ENCODE assay signal across 2 cellular contexts in the genomic region with DNA sequence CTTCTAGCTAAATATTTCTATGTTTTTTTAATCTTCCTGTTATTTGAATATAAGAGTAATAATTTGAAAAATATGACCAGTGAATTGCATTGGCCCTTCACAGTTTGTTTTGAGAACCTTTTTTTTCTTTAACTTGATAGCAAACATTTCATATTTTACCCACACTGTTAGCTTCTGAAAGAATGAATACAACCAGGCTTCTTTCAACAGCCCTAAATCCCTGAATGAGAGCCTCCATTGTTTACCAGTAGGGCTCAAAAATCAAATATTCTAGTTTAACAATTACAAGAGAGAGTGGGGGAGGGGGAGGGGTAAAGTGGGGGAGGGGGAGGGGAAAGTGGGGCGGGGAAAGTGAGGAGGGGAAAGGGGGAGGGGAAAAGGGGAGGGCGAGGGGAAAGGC.
TF ChIP-seq lines count a peak whose summit lies in the region.

No MANE protein-coding gene starts in this region.

TF ChIP-seq in HepG2, 621 proteins besides CTCF, POLR2A, EP300 and RAD21:
- TF ChIP-seq, protein P1, sequence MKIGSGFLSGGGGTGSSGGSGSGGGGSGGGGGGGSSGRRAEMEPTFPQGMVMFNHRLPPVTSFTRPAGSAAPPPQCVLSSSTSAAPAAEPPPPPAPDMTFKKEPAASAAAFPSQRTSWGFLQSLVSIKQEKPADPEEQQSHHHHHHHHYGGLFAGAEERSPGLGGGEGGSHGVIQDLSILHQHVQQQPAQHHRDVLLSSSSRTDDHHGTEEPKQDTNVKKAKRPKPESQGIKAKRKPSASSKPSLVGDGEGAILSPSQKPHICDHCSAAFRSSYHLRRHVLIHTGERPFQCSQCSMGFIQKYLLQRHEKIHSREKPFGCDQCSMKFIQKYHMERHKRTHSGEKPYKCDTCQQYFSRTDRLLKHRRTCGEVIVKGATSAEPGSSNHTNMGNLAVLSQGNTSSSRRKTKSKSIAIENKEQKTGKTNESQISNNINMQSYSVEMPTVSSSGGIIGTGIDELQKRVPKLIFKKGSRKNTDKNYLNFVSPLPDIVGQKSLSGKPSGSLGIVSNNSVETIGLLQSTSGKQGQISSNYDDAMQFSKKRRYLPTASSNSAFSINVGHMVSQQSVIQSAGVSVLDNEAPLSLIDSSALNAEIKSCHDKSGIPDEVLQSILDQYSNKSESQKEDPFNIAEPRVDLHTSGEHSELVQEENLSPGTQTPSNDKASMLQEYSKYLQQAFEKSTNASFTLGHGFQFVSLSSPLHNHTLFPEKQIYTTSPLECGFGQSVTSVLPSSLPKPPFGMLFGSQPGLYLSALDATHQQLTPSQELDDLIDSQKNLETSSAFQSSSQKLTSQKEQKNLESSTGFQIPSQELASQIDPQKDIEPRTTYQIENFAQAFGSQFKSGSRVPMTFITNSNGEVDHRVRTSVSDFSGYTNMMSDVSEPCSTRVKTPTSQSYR (CRISPR knock-in tag; IDR thresholded peaks at IDR 0.05; ENCODE audit: borderline replicate concordance) = peak; percentile 48; the same call in 1 of the 2 replicates
- no peak for TF ChIP-seq AGO2 (optimal IDR thresholded peaks at IDR 0.05; ENCODE audit: low read depth, low read length)
- TF ChIP-seq ZBTB1 (CRISPR knock-in tag; IDR thresholded peaks at IDR 0.05; ENCODE audit: borderline replicate concordance) = no peak
- TF ChIP-seq ZNF839 (CRISPR knock-in tag; IDR thresholded peaks at IDR 0.05; ENCODE audit: borderline replicate concordance) = no peak
- no peak for TF ChIP-seq SOX13 (IDR thresholded peaks at IDR 0.05)
- TF ChIP-seq SOX13 (CRISPR knock-in tag; conservative IDR thresholded peaks at IDR 0.05 in 1 of 2, IDR thresholded peaks at IDR 0.05 in 1 of 2) = 0 out of 4 replicates have a peak, but pooled peaks of 1 of the 2 experiments have one; percentile 15
- TF ChIP-seq ZNF777 (CRISPR knock-in tag; IDR thresholded peaks at IDR 0.05) = no peak
- no peak for TF ChIP-seq BORCS8-MEF2B (CRISPR knock-in tag; IDR thresholded peaks at IDR 0.05)
- TF ChIP-seq, protein P2, sequence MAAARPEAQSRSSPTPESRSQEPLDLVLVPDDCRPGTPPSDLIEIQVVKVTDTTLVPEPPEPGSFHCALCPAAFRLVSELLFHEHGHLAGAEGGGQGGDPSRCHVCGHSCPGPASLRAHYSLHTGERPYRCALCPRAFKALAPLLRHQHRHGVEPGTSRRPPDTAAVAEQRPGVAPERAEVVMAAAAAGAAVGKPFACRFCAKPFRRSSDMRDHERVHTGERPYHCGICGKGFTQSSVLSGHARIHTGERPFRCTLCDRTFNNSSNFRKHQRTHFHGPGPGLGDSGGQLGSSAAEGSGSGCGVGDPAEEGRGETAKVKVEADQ (CRISPR knock-in tag; IDR thresholded peaks at IDR 0.05; ENCODE audit: borderline replicate concordance) = no peak
- TF ChIP-seq ZNF441 (CRISPR knock-in tag; IDR thresholded peaks at IDR 0.05; ENCODE audit: borderline replicate concordance) = no peak
- TF ChIP-seq ZSCAN21 (CRISPR knock-in tag; IDR thresholded peaks at IDR 0.05; ENCODE audit: borderline replicate concordance) = no peak
- TF ChIP-seq DMAP1 (CRISPR knock-in tag; IDR thresholded peaks at IDR 0.05) = no peak
- TF ChIP-seq TBP (CRISPR knock-in tag; IDR thresholded peaks at IDR 0.05) = no peak
- TF ChIP-seq ZNF333 (CRISPR knock-in tag; IDR thresholded peaks at IDR 0.05; ENCODE audit: borderline replicate concordance) = no peak

TF ChIP-seq in WTC11, 78 proteins besides CTCF, POLR2A, EP300 and RAD21 (continued from another document):
- TF ChIP-seq NFYB (CRISPR knock-in tag; conservative IDR thresholded peaks at IDR 0.05; ENCODE audit: low read depth) = no peak
- TF ChIP-seq TP53 (CRISPR knock-in tag; IDR thresholded peaks at IDR 0.05) = no peak
- TF ChIP-seq, protein P3, sequence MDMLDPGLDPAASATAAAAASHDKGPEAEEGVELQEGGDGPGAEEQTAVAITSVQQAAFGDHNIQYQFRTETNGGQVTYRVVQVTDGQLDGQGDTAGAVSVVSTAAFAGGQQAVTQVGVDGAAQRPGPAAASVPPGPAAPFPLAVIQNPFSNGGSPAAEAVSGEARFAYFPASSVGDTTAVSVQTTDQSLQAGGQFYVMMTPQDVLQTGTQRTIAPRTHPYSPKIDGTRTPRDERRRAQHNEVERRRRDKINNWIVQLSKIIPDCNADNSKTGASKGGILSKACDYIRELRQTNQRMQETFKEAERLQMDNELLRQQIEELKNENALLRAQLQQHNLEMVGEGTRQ (CRISPR knock-in tag; IDR thresholded peaks at IDR 0.05) = no peak
- no peak for TF ChIP-seq TCF7 (CRISPR knock-in tag; IDR thresholded peaks at IDR 0.05; ENCODE audit: low read depth)
- no peak for TF ChIP-seq SP1 (CRISPR knock-in tag; conservative IDR thresholded peaks at IDR 0.05)
- TF ChIP-seq ZNF263 (CRISPR knock-in tag; IDR thresholded peaks at IDR 0.05; ENCODE audit: low read depth) = no peak
- TF ChIP-seq IRF2 (CRISPR knock-in tag; IDR thresholded peaks at IDR 0.05; ENCODE audit: borderline replicate concordance, low read depth) = no peak
- TF ChIP-seq, protein P4, sequence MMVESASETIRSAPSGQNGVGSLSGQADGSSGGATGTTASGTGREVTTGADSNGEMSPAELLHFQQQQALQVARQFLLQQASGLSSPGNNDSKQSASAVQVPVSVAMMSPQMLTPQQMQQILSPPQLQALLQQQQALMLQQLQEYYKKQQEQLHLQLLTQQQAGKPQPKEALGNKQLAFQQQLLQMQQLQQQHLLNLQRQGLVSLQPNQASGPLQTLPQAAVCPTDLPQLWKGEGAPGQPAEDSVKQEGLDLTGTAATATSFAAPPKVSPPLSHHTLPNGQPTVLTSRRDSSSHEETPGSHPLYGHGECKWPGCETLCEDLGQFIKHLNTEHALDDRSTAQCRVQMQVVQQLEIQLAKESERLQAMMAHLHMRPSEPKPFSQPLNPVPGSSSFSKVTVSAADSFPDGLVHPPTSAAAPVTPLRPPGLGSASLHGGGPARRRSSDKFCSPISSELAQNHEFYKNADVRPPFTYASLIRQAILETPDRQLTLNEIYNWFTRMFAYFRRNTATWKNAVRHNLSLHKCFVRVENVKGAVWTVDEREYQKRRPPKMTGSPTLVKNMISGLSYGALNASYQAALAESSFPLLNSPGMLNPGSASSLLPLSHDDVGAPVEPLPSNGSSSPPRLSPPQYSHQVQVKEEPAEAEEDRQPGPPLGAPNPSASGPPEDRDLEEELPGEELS (CRISPR knock-in tag; IDR thresholded peaks at IDR 0.05) = no peak
